In the genomic region with DNA sequence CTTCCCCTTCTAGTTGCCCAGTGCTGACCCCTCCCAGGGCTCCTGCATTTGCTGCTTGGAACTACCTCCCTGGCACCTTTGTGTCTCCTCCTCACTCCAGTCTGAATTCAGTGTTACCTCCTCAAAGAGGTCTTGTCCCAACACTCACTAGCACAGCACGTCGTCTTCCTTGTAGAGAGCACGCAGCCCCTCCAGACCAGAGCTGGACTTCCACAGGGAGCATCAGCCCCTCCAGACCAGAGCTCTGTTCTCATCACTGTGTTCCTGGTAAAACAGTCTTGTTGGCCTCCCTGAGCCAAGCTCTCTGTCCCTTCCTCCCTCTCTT, we compare ENCODE assay signal across 15 cellular contexts. TPM values are rescaled to one million over a fixed set of nuclear protein-coding genes. Genes with fewer than 3 reads are reported as not detected.
A peak's percentile ranks its signal among the peaks of the same experiment; 100 is the strongest.
DNase-seq lines count a peak whose midpoint lies in the region; ATAC-seq, FAIRE-seq and TF ChIP-seq lines count a peak whose summit lies in the region.
"Had no signal": no experiment of that assay in that cellular context is flagged by ENCODE, and none has a peak within 500 bp of the region (broad histone marks: within the 10 kb centered on the region; RNA-seq: fewer than 3 reads in every experiment).

No MANE protein-coding gene starts in this region.

- H2AK9ac ChIP-seq in IMR-90 (replicated peaks; ENCODE audit: low read depth, low read length, poor library complexity): no peak overlapping the region

- POLR2A ChIA-PET in IMR-90 (lab: Charles Lee; ENCODE audit: unreplicated experiment): no interaction called here

- H2BK5ac ChIP-seq in IMR-90 (ENCODE audit: low read depth, low read length, poor library complexity, severe bottlenecking): no peak overlapping the region

- H2AFZ ChIP-seq in IMR-90 (replicated peaks; ENCODE audit: low read length, poor library complexity) (peak overlapping the region; percentile 3), neural cell (ENCODE audit: low read depth, low read length) (no peak overlapping the region)

- dilution Hi-C loops in IMR-90 (cut with HindIII; ENCODE audit: low sequenced_read_pairs, unreplicated experiment): no loop called here

- no peak overlapping the region for H3K4me3 Mint-ChIP-seq in activated T-helper 17 cell treated with anti-CD3 and anti-CD28 coated beads, Interleukin-2, amount 50 U/mL, for 72 hours
- H3K4me3 Mint-ChIP-seq: activated naive CD4-positive, alpha-beta T cell treated with anti-CD3 and anti-CD28 coated beads, Interleukin-2, amount 10 ng/mL, durations not matched to agents 7 days and 5 days had no signal

- H3K36me3 Mint-ChIP-seq in activated T-helper 17 cell treated with anti-CD3 and anti-CD28 coated beads, Interleukin-2, amount 50 U/mL, for 72 hours (ENCODE audit: low read depth): no peaks in the 10 kb centered on the region
- H3K36me3 Mint-ChIP-seq: activated naive CD4-positive, alpha-beta T cell treated with anti-CD3 and anti-CD28 coated beads, Interleukin-2, amount 10 ng/mL, durations not matched to agents 7 days and 5 days had no signal

- no peak overlapping the region for H4K91ac ChIP-seq in IMR-90 (ENCODE audit: insufficient read depth, low read depth, low read length)

- H3K27me3 Mint-ChIP-seq in activated T-helper 17 cell treated with anti-CD3 and anti-CD28 coated beads, Interleukin-2, amount 50 U/mL, for 72 hours: peaks cover 33% of the 10 kb centered on the region

- no peak overlapping the region for H2BK15ac ChIP-seq in IMR-90 (ENCODE audit: low read depth, low read length)

- no peak for ATAC-seq in IMR-90 (ENCODE audit: low read depth)
- ATAC-seq in activated T-helper 17 cell treated with anti-CD3 and anti-CD28 coated beads, Interleukin-2, amount 50 U/mL, for 72 hours (replicated peaks): peak; percentile 15
- ATAC-seq in aorta (ENCODE audit: low FRiP score): no peak

- H3K27ac ChIP-seq in IMR-90 (ENCODE audit: insufficient read depth, low read length) (no peak overlapping the region), neural cell (ENCODE audit: low read length) (no peak overlapping the region), aorta (ENCODE audit: low read depth in 1 of 2, low read length in 2 of 2) (no peak overlapping the region)
- H3K27ac ChIP-seq: 22Rv1, heart right ventricle, neutrophil had no signal

- no peak for FAIRE-seq in GM12892 (lab: Jason Lieb, UNC)
- FAIRE-seq: D721Med had no signal

- H3K14ac ChIP-seq in IMR-90 (replicated peaks; ENCODE audit: low read depth, low read length): no peak overlapping the region

- H4K20me1 ChIP-seq in IMR-90 (ENCODE audit: insufficient read depth, low read length) (no peaks in the 10 kb centered on the region), neural cell (ENCODE audit: insufficient read depth) (no peaks in the 10 kb centered on the region)

- 0% methylated on average over 3 of the region's 3 CpGs; no CpG with 5 or more reads in 1 of the 2 experiments for WGBS in IMR-90 (ENCODE audit: extremely low coverage in 2 of 2, insufficient read length in 1 of 2), 2 experiments
- 3 to 9% methylated on average over 3 of the region's 3 CpGs for WGBS in aorta, 2 donors

- peak overlapping the region; percentile 59; the same call in 1 of the 2 replicates for H3K23ac ChIP-seq in IMR-90 (ENCODE audit: low read depth, low read length)

- TF ChIP-seq CTCF in IMR-90 (conservative IDR thresholded peaks at IDR 0.05; ENCODE audit: low read depth, low read length) (no peak), neural cell (IDR thresholded peaks at IDR 0.05; ENCODE audit: poor library complexity, severe bottlenecking) (no peak)

- H2BK120ac ChIP-seq in IMR-90 (ENCODE audit: low read depth, low read length): 0 out of 2 replicates have a peak overlapping the region, but pooled peaks have one; percentile 8

- BruUV-seq in IMR-90 (replicated peaks; lab: Mats Ljungman, UMichigan): no TSS peak

- peak; percentile 20 for DNase-seq in DMS53 (lab: John Stamatoyannopoulos, UW)
- DNase-seq in DMS53 treated with DMSO at 0.1 percent for 48 hours (lab: John Stamatoyannopoulos, UW; ENCODE audit: unreplicated experiment): no peak
- DNase-seq in IMR-90: no peak
- DNase-seq in middle frontal gyrus (ENCODE audit: extremely low spot score, low spot score): no peak
- no peak for DNase-seq in aorta
- DNase-seq in GM12892 (ENCODE audit: insufficient read length): no peak
- DNase-seq: NCI-H446 had no signal

- peaks cover 8% of the 10 kb centered on the region for H3K4me1 Mint-ChIP-seq in activated T-helper 17 cell treated with anti-CD3 and anti-CD28 coated beads, Interleukin-2, amount 50 U/mL, for 72 hours

- H3K4ac ChIP-seq in IMR-90 (ENCODE audit: low read depth, low read length): no peak overlapping the region

- no peak overlapping the region for H2AK5ac ChIP-seq in IMR-90 (ENCODE audit: low read depth, low read length)

- TF ChIP-seq EP300 in neural cell (conservative IDR thresholded peaks at IDR 0.05; ENCODE audit: poor library complexity, severe bottlenecking): no peak

- no peaks in the 10 kb centered on the region for H3K9me1 ChIP-seq in IMR-90 (ENCODE audit: insufficient read depth, low read length)

- peaks cover 46% of the 10 kb centered on the region for H3K27me3 ChIP-seq in IMR-90 (ENCODE audit: control insufficient read depth, insufficient read depth, low read length)
- peaks cover 26% of the 10 kb centered on the region for H3K27me3 ChIP-seq in neural cell (ENCODE audit: insufficient read depth, low read depth, low read length)
- no peaks in the 10 kb centered on the region for H3K27me3 ChIP-seq in aorta (ENCODE audit: control insufficient read depth in 1 of 2, insufficient read depth in 2 of 2, low read length in 1 of 2)

- H3K4me2 ChIP-seq in IMR-90 (ENCODE audit: low read depth, low read length) (no peak overlapping the region), neural cell (ENCODE audit: low read length) (no peak overlapping the region)

- H2BK20ac ChIP-seq in IMR-90 (ENCODE audit: low read depth, low read length): no peak overlapping the region

- no peaks in the 10 kb centered on the region for H3K9me3 Mint-ChIP-seq in activated T-helper 17 cell treated with anti-CD3 and anti-CD28 coated beads, Interleukin-2, amount 50 U/mL, for 72 hours
- H3K9me3 Mint-ChIP-seq: activated naive CD4-positive, alpha-beta T cell treated with anti-CD3 and anti-CD28 coated beads, Interleukin-2, amount 10 ng/mL, durations not matched to agents 7 days and 5 days had no signal

- TF ChIP-seq POLR2A in IMR-90 (IDR thresholded peaks at IDR 0.05; ENCODE audit: low read depth, low read length): no peak
- TF ChIP-seq POLR2A in GM12892 (IDR thresholded peaks at IDR 0.05; ENCODE audit: low read depth, low read length): no peak

- H3K36me3 ChIP-seq in IMR-90 (ENCODE audit: control insufficient read depth, insufficient read depth, low read length): no peaks in the 10 kb centered on the region
- no peaks in the 10 kb centered on the region for H3K36me3 ChIP-seq in neural cell (ENCODE audit: insufficient read depth, low read length)
- H3K36me3 ChIP-seq in aorta (ENCODE audit: control insufficient read depth in 1 of 2, insufficient read depth in 2 of 2, low read length in 1 of 2): no peaks in the 10 kb centered on the region
- H3K36me3 ChIP-seq: heart right ventricle, neutrophil had no signal

- no peak overlapping the region for H3K56ac ChIP-seq in IMR-90 (ENCODE audit: extremely low read depth, insufficient read depth, low read length)

- intact Hi-C loops in IMR-90 (cut with micrococcal nuclease) (no loop called here), aorta (cut with DNase I) (no loop called here)

- H3K4me3 ChIP-seq in IMR-90 (ENCODE audit: insufficient read depth, low read depth, low read length) (no peak overlapping the region), neural cell (ENCODE audit: low read length) (peak overlapping the region; percentile 14), aorta (ENCODE audit: low read length in 2 of 2) (no peak overlapping the region)

- no peak overlapping the region for H3K18ac ChIP-seq in IMR-90 (ENCODE audit: low read depth, low read length)

- no peaks in the 10 kb centered on the region for H3K79me1 ChIP-seq in IMR-90 (ENCODE audit: low read depth in 1 of 2, low read length in 2 of 2)

- no peaks in the 10 kb centered on the region for H3K79me2 ChIP-seq in neural cell (replicated peaks; ENCODE audit: insufficient read depth, low read length)

- CTCF ChIA-PET in IMR-90 (lab: Yijun Ruan, JAX): no interaction called here

- in situ Hi-C loops in IMR-90 (cut with MboI; ENCODE audit: low sequenced_read_pairs): no loop called here

- H3K9ac ChIP-seq in IMR-90 (ENCODE audit: low read depth, low read length) (no peak overlapping the region), neural cell (ENCODE audit: low read length) (no peak overlapping the region)

- TF ChIP-seq RAD21 in IMR-90 (IDR thresholded peaks at IDR 0.05; ENCODE audit: low read length) (no peak), neural cell (conservative IDR thresholded peaks at IDR 0.05) (no peak)

- H4K5ac ChIP-seq in IMR-90 (ENCODE audit: low read depth, low read length): no peak overlapping the region

- H3K9me3 ChIP-seq in IMR-90 (ENCODE audit: control insufficient read depth, insufficient read depth, low read length): no peaks in the 10 kb centered on the region
- H3K9me3 ChIP-seq in neural cell (ENCODE audit: low read length): no peaks in the 10 kb centered on the region
- no peaks in the 10 kb centered on the region for H3K9me3 ChIP-seq in aorta (ENCODE audit: control insufficient read depth, low read length)
- H3K9me3 ChIP-seq: heart right ventricle, neutrophil had no signal

- no peaks in the 10 kb centered on the region for H3K9me2 ChIP-seq in neural cell (ENCODE audit: insufficient read depth, low read length)

- H3K4me1 ChIP-seq in IMR-90 (ENCODE audit: control insufficient read depth, insufficient read depth, low read length) (no peaks in the 10 kb centered on the region; the same call in 1 of the 2 replicates), aorta (ENCODE audit: control insufficient read depth in 1 of 2, insufficient read depth in 2 of 2, low read length in 2 of 2) (no peaks in the 10 kb centered on the region)

- no peaks in the 10 kb centered on the region for H3F3A ChIP-seq in neural cell (ENCODE audit: insufficient read depth, low read length, poor library complexity, severe bottlenecking)

- no peak overlapping the region for H4K8ac ChIP-seq in IMR-90 (ENCODE audit: low read depth in 2 of 2, low read length in 2 of 2)

- H3K27ac Mint-ChIP-seq in activated T-helper 17 cell treated with anti-CD3 and anti-CD28 coated beads, Interleukin-2, amount 50 U/mL, for 72 hours: peak overlapping the region; percentile 0
- H3K27ac Mint-ChIP-seq: activated naive CD4-positive, alpha-beta T cell treated with anti-CD3 and anti-CD28 coated beads, Interleukin-2, amount 10 ng/mL, durations not matched to agents 7 days and 5 days had no signal

TF ChIP-seq in neural cell, 6 proteins besides CTCF, POLR2A, EP300 and RAD21:
- TF ChIP-seq SMC3 (conservative IDR thresholded peaks at IDR 0.05; ENCODE audit: poor library complexity): no peak
TF ChIP-seq in neural cell: peak in this region for 0.

RNA-seq across cellular contexts. Expression of a gene that starts 27.8 kb away (rescaled TPM):
- total RNA-seq in IMR-90 (2012; rRNA removed) (0.54 and 0.56 TPM in 2 replicates), aorta (under 1 TPM; 0.51 to 0.55 TPM)
- polyA plus RNA-seq in IMR-90 (2012; rRNA removed) (2.0 and 2.8 TPM in 2 replicates), neural cell (8.8 and 17.6 TPM in 2 replicates), aorta (not detected)
- 1.9 and 2.8 TPM in 2 replicates for polyA plus RNA-seq in IMR-90 (2012; cell fraction: cytosol; rRNA removed)
- polyA plus RNA-seq in IMR-90 (2012; cell fraction: nucleus; rRNA removed; ENCODE audit: low replicate concordance): 2.8 and 7.3 TPM in 2 replicates
- total RNA-seq in activated T-helper 17 cell treated with anti-CD3 and anti-CD28 coated beads, Interleukin-2, amount 50 U/mL, for 72 hours: under 1 TPM; 0.16 to 0.39 TPM
- polyA minus RNA-seq in neural cell: 34.0 and 38.0 TPM in 2 replicates
- not detected for polyA plus RNA-seq in GM12892 (2012; ENCODE audit: missing spikeins)
- total RNA-seq: HT-29 had no signal
